Comparison of ENCODE assay signal across 25 cellular contexts in the genomic region with DNA sequence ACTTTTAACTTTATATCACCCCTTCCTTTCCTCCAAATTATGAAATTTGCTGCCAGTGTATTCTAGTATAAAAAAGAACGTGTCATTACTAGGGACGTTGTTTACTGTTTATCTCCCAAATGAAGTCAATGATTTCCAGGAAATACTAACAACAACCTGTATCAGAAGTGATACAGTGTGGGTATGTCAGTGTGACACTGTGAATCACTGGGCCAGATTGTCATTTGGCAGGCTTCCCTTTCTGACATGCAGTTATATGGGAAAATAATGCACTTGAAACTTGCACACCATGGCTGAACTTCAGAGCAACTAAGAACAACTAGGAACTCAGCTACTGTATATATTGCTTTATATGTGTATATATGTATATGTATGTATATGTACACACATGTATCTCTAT. TPM values are rescaled to one million over a fixed set of nuclear protein-coding genes. Genes with fewer than 3 reads are reported as not detected.
DNase-seq lines count a peak whose midpoint lies in the region; ATAC-seq, FAIRE-seq and TF ChIP-seq lines count a peak whose summit lies in the region.
"Had no signal": no experiment of that assay in that cellular context is flagged by ENCODE, and none has a peak within 500 bp of the region (broad histone marks: within the 10 kb centered on the region; RNA-seq: fewer than 3 reads in every experiment).

No MANE protein-coding gene starts in this region.

- intact Hi-C loops in gastrocnemius medialis (cut with DNase I; ENCODE audit: low total_unique reads) = no loop called here

- TF ChIP-seq CTCF in gastrocnemius medialis (IDR thresholded peaks at IDR 0.05 in 4 of 5, conservative IDR thresholded peaks at IDR 0.05 in 1 of 5) = no peak
- no peak for TF ChIP-seq CTCF in D721Med (IDR thresholded peaks at IDR 0.05; ENCODE audit: insufficient read depth, missing control alignments)

- H3K27ac ChIP-seq in gastrocnemius medialis = peak overlapping the region; percentile 49 to 88 (median 67)
- H3K27ac ChIP-seq: cardiac muscle cell, WERI-Rb-1 had no signal

- in situ Hi-C loops in G401 (cut with HindIII; ENCODE audit: low sequenced_read_pairs) = no loop called here
- in situ Hi-C loops in gastrocnemius medialis (cut with MboI; ENCODE audit: low sequenced_read_pairs in 4 of 4) = no loop called here

- no peaks in the 10 kb centered on the region for H3K9me3 ChIP-seq in gastrocnemius medialis

- peaks cover 88 to 92% of the 10 kb centered on the region in 2 donors for H3K4me1 ChIP-seq in gastrocnemius medialis

- peak in 1 of 2 donors; percentile 55 for ATAC-seq in gastrocnemius medialis
- ATAC-seq: activated CD8-positive, alpha-beta memory T cell treated with anti-CD3 and anti-CD28 coated beads, Interleukin-2, amount 10 ng/mL, durations not matched to agents 7 days and 5 days; Right ventricle myocardium inferior had no signal

- DNase-seq in G401 (ENCODE audit: low spot score) (peak; percentile 67), OCI-M1 (lab: John Stamatoyannopoulos, UW) (peak; percentile 32), dermis blood vessel endothelial cell (peak; percentile 21), gastrocnemius medialis (no peak), D721Med (ENCODE audit: insufficient read length, low spot score) (no peak), amygdala (lab: John Stamatoyannopoulos, UW) (no peak), superior temporal gyrus (ENCODE audit: extremely low spot score) (no peak)
- DNase-seq: activated CD4-positive, alpha-beta T cell treated with anti-CD3 and anti-CD28 coated beads, Interleukin-2, amount 10 ng/mL, durations not matched to agents 7 days and 5 days; activated CD8-positive, alpha-beta memory T cell treated with anti-CD3 and anti-CD28 coated beads, Interleukin-2, amount 10 ng/mL, durations not matched to agents 7 days and 5 days; activated naive CD4-positive, alpha-beta T cell treated with anti-CD3 and anti-CD28 coated beads for 36 hours; Calu3; cortex of kidney; KG1; naive B cell; NCI-H1417 treated with DMSO at 0.1 percent for 48 hours; small intestine; stimulated activated CD4-positive, alpha-beta T cell treated with anti-CD3 and anti-CD28 coated beads, Interleukin-1b, Interleukin-23, amount 100 ng/mL, for 48 hours; stimulated activated CD8-positive, alpha-beta memory T cell treated with anti-CD3 and anti-CD28 coated beads, Interleukin-4, amount 100 ng/mL, for 48 hours; trophoblast cell; WERI-Rb-1 had no signal

- no peaks in the 10 kb centered on the region for H3K36me3 ChIP-seq in gastrocnemius medialis
- H3K36me3 ChIP-seq: cardiac muscle cell, WERI-Rb-1 had no signal

- H3K4me3 ChIP-seq in gastrocnemius medialis = no peak overlapping the region
- H3K4me3 ChIP-seq: cardiac muscle cell had no signal

- FAIRE-seq in D721Med (lab: Jason Lieb, UNC) = no peak
- FAIRE-seq: endometrium, H1, islet of Langerhans, small intestine had no signal

- TF ChIP-seq POLR2A in gastrocnemius medialis (IDR thresholded peaks at IDR 0.05) = no peak

- no peaks in the 10 kb centered on the region for H3K27me3 ChIP-seq in gastrocnemius medialis
- H3K27me3 ChIP-seq: cardiac muscle cell had no signal

RNA-seq across cellular contexts. Expression of a gene that starts 12.6 kb away (rescaled TPM):
- 0.06 and 0.20 TPM in 2 replicates for total RNA-seq in G401 (2014; rRNA removed; shearing (Covaris generic))
- 11.4 and 11.9 TPM in 2 replicates for total RNA-seq in dermis blood vessel endothelial cell
- total RNA-seq in gastrocnemius medialis = 10 to 100 TPM in 2 of 4 donors, 1 to 10 TPM in 2; 9.3 to 13.3 (median 11.4) TPM

Comparison
In these comparisons a context has a peak if more than half of its experiments do, and no peak if none do; other contexts are left out.
1. DNase-seq: peak in G401 (single experiment), OCI-M1 (single experiment) and dermis blood vessel endothelial cell (single experiment); none in gastrocnemius medialis (0 of 2), D721Med (single experiment), amygdala (0 of 56) and superior temporal gyrus (single experiment).